22 cellular contexts compared by ENCODE assay signal in the genomic region with DNA sequence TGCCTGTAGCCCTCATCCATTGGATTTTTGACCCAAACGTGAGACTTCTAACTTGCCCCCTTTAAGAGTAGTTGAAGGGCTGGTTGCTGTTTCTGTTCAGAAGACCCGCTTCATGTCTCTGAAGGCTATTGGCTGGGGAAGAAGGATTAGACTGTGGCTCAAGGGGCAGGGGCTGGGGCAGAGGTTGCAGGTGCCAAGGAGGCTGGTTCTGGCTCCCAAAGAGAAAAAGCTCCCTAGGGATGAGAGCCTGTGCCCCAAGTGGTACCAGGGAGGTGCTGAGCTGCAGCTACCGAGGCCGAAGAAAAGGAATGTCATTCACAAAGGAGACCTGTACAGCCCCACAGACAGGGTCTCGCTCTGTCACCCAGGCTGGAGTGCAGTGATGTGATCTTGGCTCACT. TPM values are rescaled to one million over a fixed set of nuclear protein-coding genes. Genes with fewer than 3 reads are reported as not detected.
A peak's percentile ranks its signal among the peaks of the same experiment; 100 is the strongest.
DNase-seq lines count a peak whose midpoint lies in the region; ATAC-seq and TF ChIP-seq lines count a peak whose summit lies in the region.
"Had no signal": no experiment of that assay in that cellular context is flagged by ENCODE, and none has a peak within 500 bp of the region (broad histone marks: within the 10 kb centered on the region; RNA-seq: fewer than 3 reads in every experiment).

No MANE protein-coding gene starts in this region.

- intact Hi-C loops in cardiac septum (cut with DNase I), result no loop called here
- intact Hi-C loops in Right ventricle myocardium superior (cut with DNase I), result no loop called here
- intact Hi-C loops in upper lobe of right lung (cut with DNase I), result no loop called here
- intact Hi-C loops in activated CD8-positive, alpha-beta T cell treated with anti-CD3 and anti-CD28 coated beads for 36 hours (cut with micrococcal nuclease), result no loop called here

- no peak overlapping the region for H3K27ac Mint-ChIP-seq in activated CD4-positive, alpha-beta memory T cell treated with anti-CD3 and anti-CD28 coated beads, Interleukin-2, amount 10 ng/mL, durations not matched to agents 7 days and 5 days
- H3K27ac Mint-ChIP-seq in activated CD8-positive, alpha-beta T cell treated with anti-CD3 and anti-CD28 coated beads for 36 hours, result no peak overlapping the region
- H3K27ac Mint-ChIP-seq: CD4-positive, CD25-positive, alpha-beta regulatory T cell; H9 had no signal

- H3K27me3 ChIP-seq in osteoblast (ENCODE audit: insufficient read depth, low read length) (peaks cover 34% of the 10 kb centered on the region), upper lobe of right lung (peaks cover 35% of the 10 kb centered on the region), MG63 (peaks cover 16% of the 10 kb centered on the region)

- no peaks in the 10 kb centered on the region for H3K79me2 ChIP-seq in osteoblast (ENCODE audit: insufficient read depth, low read length)

- H3K4me2 ChIP-seq in osteoblast (ENCODE audit: insufficient read depth, low read length), result no peak overlapping the region
- H3K4me2 ChIP-seq: BLaER1, PC-9 had no signal

- H3K9me3 ChIP-seq in osteoblast (ENCODE audit: low read depth, low read length), result no peaks in the 10 kb centered on the region
- no peaks in the 10 kb centered on the region for H3K9me3 ChIP-seq in upper lobe of right lung
- H3K9me3 ChIP-seq in MG63, result no peaks in the 10 kb centered on the region

- H3K27ac ChIP-seq in osteoblast (ENCODE audit: low read depth, low read length) (no peak overlapping the region), upper lobe of right lung (no peak overlapping the region)
- H3K27ac ChIP-seq: BLaER1, GM23248, PC-9 had no signal

- DNase-seq in cardiac septum (ENCODE audit: low spot score), result peak; percentile 54
- DNase-seq in Right ventricle myocardium superior, result no peak
- DNase-seq in activated CD4-positive, alpha-beta memory T cell treated with anti-CD3 and anti-CD28 coated beads, Interleukin-2, amount 10 ng/mL, durations not matched to agents 7 days and 5 days, result peak; percentile 9
- peak; percentile 72 for DNase-seq in osteoblast (ENCODE audit: insufficient read length, low spot score, missing footprints)
- peak; percentile 11 for DNase-seq in upper lobe of right lung
- no peak for DNase-seq in MG63
- no peak for DNase-seq in stimulated activated CD4-positive, alpha-beta T cell treated with anti-CD3 and anti-CD28 coated beads, Interleukin-2, amount 100 ng/mL, for 24 hours
- no peak for DNase-seq in activated CD8-positive, alpha-beta T cell treated with anti-CD3 and anti-CD28 coated beads for 36 hours
- DNase-seq: CD4-positive, CD25-positive, alpha-beta regulatory T cell; GM23248; H9; KBM-7; NCI-H1105 treated with DMSO at 0.1 percent for 48 hours; NCI-H2029; NCI-H446 treated with DMSO at 0.1 percent for 48 hours; SHP77 treated with DMSO at 0.1 percent for 48 hours had no signal

- H3K36me3 Mint-ChIP-seq in activated CD4-positive, alpha-beta memory T cell treated with anti-CD3 and anti-CD28 coated beads, Interleukin-2, amount 10 ng/mL, durations not matched to agents 7 days and 5 days (ENCODE audit: low read depth), result no peaks in the 10 kb centered on the region
- no peaks in the 10 kb centered on the region for H3K36me3 Mint-ChIP-seq in activated CD8-positive, alpha-beta T cell treated with anti-CD3 and anti-CD28 coated beads for 36 hours (ENCODE audit: low read depth)
- H3K36me3 Mint-ChIP-seq: CD4-positive, CD25-positive, alpha-beta regulatory T cell had no signal

- TF ChIP-seq CTCF in osteoblast (IDR thresholded peaks at IDR 0.05; ENCODE audit: extremely low read depth, low read depth, low read length) (no peak), upper lobe of right lung (IDR thresholded peaks at IDR 0.05) (no peak)
- TF ChIP-seq CTCF in activated CD8-positive, alpha-beta T cell treated with anti-CD3 and anti-CD28 coated beads for 36 hours (IDR thresholded peaks at IDR 0.05), result no peak

- no peaks in the 10 kb centered on the region for H3K9me3 Mint-ChIP-seq in activated CD4-positive, alpha-beta memory T cell treated with anti-CD3 and anti-CD28 coated beads, Interleukin-2, amount 10 ng/mL, durations not matched to agents 7 days and 5 days
- H3K9me3 Mint-ChIP-seq in activated CD8-positive, alpha-beta T cell treated with anti-CD3 and anti-CD28 coated beads for 36 hours, result no peaks in the 10 kb centered on the region
- H3K9me3 Mint-ChIP-seq: CD4-positive, CD25-positive, alpha-beta regulatory T cell; H9 had no signal

- H4K20me1 ChIP-seq in osteoblast (ENCODE audit: insufficient read depth, low read length), result no peaks in the 10 kb centered on the region

- H2AFZ ChIP-seq in osteoblast (ENCODE audit: low read length), result no peak overlapping the region
- H2AFZ ChIP-seq: GM23248, PC-9 had no signal

- POLR2A ChIA-PET in activated CD4-positive, alpha-beta memory T cell treated with anti-CD3 and anti-CD28 coated beads, Interleukin-2, amount 10 ng/mL, durations not matched to agents 7 days and 5 days (lab: Charles Lee), result no interaction called here
- POLR2A ChIA-PET in activated CD8-positive, alpha-beta T cell treated with anti-CD3 and anti-CD28 coated beads for 36 hours (lab: Charles Lee), result interaction anchor here (0.6 kb wide), 1 partner anchor 682 kb away, joined by 3 read pairs; no protein-coding TSS in a partner anchor

- H3K27me3 Mint-ChIP-seq in activated CD4-positive, alpha-beta memory T cell treated with anti-CD3 and anti-CD28 coated beads, Interleukin-2, amount 10 ng/mL, durations not matched to agents 7 days and 5 days, result peaks cover 31% of the 10 kb centered on the region
- H3K27me3 Mint-ChIP-seq in activated CD8-positive, alpha-beta T cell treated with anti-CD3 and anti-CD28 coated beads for 36 hours, result peaks cover 22% of the 10 kb centered on the region

- no peak for ATAC-seq in Right ventricle myocardium superior (ENCODE audit: poor library complexity)
- ATAC-seq in upper lobe of right lung, result no peak
- no peak for ATAC-seq in activated CD8-positive, alpha-beta T cell treated with anti-CD3 and anti-CD28 coated beads for 36 hours

- H3K36me3 ChIP-seq in osteoblast (ENCODE audit: insufficient read depth, low read length) (no peaks in the 10 kb centered on the region), upper lobe of right lung (no peaks in the 10 kb centered on the region), MG63 (no peaks in the 10 kb centered on the region)
- H3K36me3 ChIP-seq: BLaER1 had no signal

- H3K4me1 ChIP-seq in osteoblast (ENCODE audit: insufficient read depth, low read length) (peaks cover 9% of the 10 kb centered on the region), upper lobe of right lung (no peaks in the 10 kb centered on the region)

- peaks cover 7% of the 10 kb centered on the region for H3K4me1 Mint-ChIP-seq in activated CD4-positive, alpha-beta memory T cell treated with anti-CD3 and anti-CD28 coated beads, Interleukin-2, amount 10 ng/mL, durations not matched to agents 7 days and 5 days
- H3K4me1 Mint-ChIP-seq in activated CD8-positive, alpha-beta T cell treated with anti-CD3 and anti-CD28 coated beads for 36 hours (ENCODE audit: low read depth), result peaks cover 8% of the 10 kb centered on the region

- no peak overlapping the region for H3K4me3 Mint-ChIP-seq in activated CD4-positive, alpha-beta memory T cell treated with anti-CD3 and anti-CD28 coated beads, Interleukin-2, amount 10 ng/mL, durations not matched to agents 7 days and 5 days
- H3K4me3 Mint-ChIP-seq in activated CD8-positive, alpha-beta T cell treated with anti-CD3 and anti-CD28 coated beads for 36 hours, result no peak overlapping the region
- H3K4me3 Mint-ChIP-seq: CD4-positive, CD25-positive, alpha-beta regulatory T cell; H9 had no signal

- H3K4me3 ChIP-seq in osteoblast (ENCODE audit: insufficient read depth, low read length) (no peak overlapping the region), upper lobe of right lung (no peak overlapping the region), MG63 (no peak overlapping the region)
- H3K4me3 ChIP-seq: BLaER1, GM23248, PC-9 had no signal

- CTCF ChIA-PET in activated CD4-positive, alpha-beta memory T cell treated with anti-CD3 and anti-CD28 coated beads, Interleukin-2, amount 10 ng/mL, durations not matched to agents 7 days and 5 days (lab: Charles Lee), result no interaction called here
- CTCF ChIA-PET in activated CD8-positive, alpha-beta T cell treated with anti-CD3 and anti-CD28 coated beads for 36 hours (lab: Charles Lee), result interaction anchor here (2.9 kb wide), 1 partner anchor 13 kb away, joined by 12 read pairs; no protein-coding TSS in a partner anchor

RNA-seq across cellular contexts. Expression of a gene that starts 5.8 kb away (rescaled TPM):
- not detected for total RNA-seq in cardiac septum
- not detected for total RNA-seq in Right ventricle myocardium superior
- not detected for total RNA-seq in activated CD4-positive, alpha-beta memory T cell treated with anti-CD3 and anti-CD28 coated beads, Interleukin-2, amount 10 ng/mL, durations not matched to agents 7 days and 5 days
- not detected in 2 replicates for total RNA-seq in osteoblast
- total RNA-seq in upper lobe of right lung, result 10.1 TPM
- 0.52 TPM in 1 of 2 replicates, not detected in the other for total RNA-seq in MG63 (2014; rRNA removed; shearing (Covaris generic); ENCODE audit: low replicate concordance)
- total RNA-seq in activated CD8-positive, alpha-beta T cell treated with anti-CD3 and anti-CD28 coated beads for 36 hours, result not detected
- total RNA-seq: A172; CD4-positive, CD25-positive, alpha-beta regulatory T cell; GM23248; LHCN-M2; MCF 10A; RPMI7951 had no signal

Comparison
In these comparisons a context has a peak if more than half of its experiments do, and no peak if none do; other contexts are left out.
1. DNase-seq: peak in cardiac septum (single experiment), activated CD4-positive, alpha-beta memory T cell treated with anti-CD3 and anti-CD28 coated beads, Interleukin-2, amount 10 ng/mL, durations not matched to agents 7 days and 5 days (single experiment), osteoblast (single experiment) and upper lobe of right lung (single experiment); none in Right ventricle myocardium superior (single experiment), MG63 (single experiment), stimulated activated CD4-positive, alpha-beta T cell treated with anti-CD3 and anti-CD28 coated beads, Interleukin-2, amount 100 ng/mL, for 24 hours (0 of 2) and activated CD8-positive, alpha-beta T cell treated with anti-CD3 and anti-CD28 coated beads for 36 hours (single experiment).